ENCODE assay signal across 8 cellular contexts in the genomic region with DNA sequence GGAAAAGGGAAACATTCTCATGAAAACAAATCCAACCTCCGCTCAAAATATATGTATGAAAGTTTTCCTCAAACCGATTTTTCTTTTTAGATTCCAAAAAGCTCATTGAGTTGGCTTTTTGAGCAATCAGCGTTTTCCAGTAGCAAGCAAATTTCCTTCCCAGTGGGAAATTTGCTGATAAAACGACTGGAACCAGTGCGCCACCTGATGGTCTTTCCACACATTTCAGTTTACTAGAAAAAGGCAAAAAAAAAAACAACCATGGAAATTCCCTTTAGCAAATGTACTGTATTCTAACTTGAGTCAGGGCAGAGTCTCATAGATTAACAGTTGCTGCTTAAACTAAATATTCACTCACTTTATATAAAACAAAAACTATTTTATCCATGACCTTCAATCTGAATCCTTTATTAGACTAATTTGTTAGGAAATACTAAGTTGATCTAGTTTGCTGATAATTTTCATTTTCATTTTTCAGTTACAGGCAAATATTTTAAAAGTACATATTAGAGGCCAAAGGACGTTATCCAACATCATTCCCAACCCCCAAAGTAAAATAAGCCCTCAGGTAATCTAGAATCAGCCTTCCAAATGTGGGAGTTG.
DNase-seq lines count a peak whose midpoint lies in the region; ATAC-seq and TF ChIP-seq lines count a peak whose summit lies in the region.

No MANE protein-coding gene starts in this region.

- DNase-seq in EL: peak; percentile 2
- DNase-seq in Karpas-422: peak; percentile 55
- DNase-seq in astrocyte of the hippocampus (ENCODE audit: low read depth, low spot score): peak; percentile 42
- no peak for DNase-seq in right lobe of liver
- DNase-seq in HPDE6-E6E7 (ENCODE audit: extremely low spot score): no peak

- ATAC-seq in right lobe of liver: peak in 3 of 4 donors; percentile 62 to 68 (median 65)
- ATAC-seq in GM19035 (IDR thresholded peaks at IDR 0.05; ENCODE audit: unreplicated experiment): no peak
- ATAC-seq in HG02852 (IDR thresholded peaks at IDR 0.05; ENCODE audit: unreplicated experiment): no peak
- ATAC-seq in HG02981 (IDR thresholded peaks at IDR 0.05; ENCODE audit: unreplicated experiment): no peak

- H3K36me3 ChIP-seq in Karpas-422 (ENCODE audit: insufficient read depth, low read length) (no peaks in the 10 kb centered on the region), right lobe of liver (no peaks in the 10 kb centered on the region)

- 1% methylated on average over 6 of the region's 6 CpGs for WGBS in right lobe of liver (ENCODE audit: insufficient coverage, low coverage, low lambda C conversion rate, missing lambda C conversion rate)

- no peaks in the 10 kb centered on the region for H3K9me2 ChIP-seq in Karpas-422 (replicated peaks; ENCODE audit: insufficient read depth, low read length)

- TF ChIP-seq CTCF in right lobe of liver (IDR thresholded peaks at IDR 0.05): peak; percentile 21 to 70 (median 64)

- no peaks in the 10 kb centered on the region for H3K9me3 ChIP-seq in Karpas-422 (ENCODE audit: low read length)
- H3K9me3 ChIP-seq in right lobe of liver: no peaks in the 10 kb centered on the region

- no peaks in the 10 kb centered on the region for H4K20me1 ChIP-seq in Karpas-422 (ENCODE audit: insufficient read depth, low read depth, low read length)

- H3K4me3 ChIP-seq in Karpas-422 (ENCODE audit: low read length) (no peak overlapping the region), right lobe of liver (no peak overlapping the region)

- no peak overlapping the region for H3K4me2 ChIP-seq in Karpas-422 (ENCODE audit: low read depth, low read length, poor library complexity, severe bottlenecking)

- H3K79me2 ChIP-seq in Karpas-422 (ENCODE audit: low read length): no peaks in the 10 kb centered on the region

- no peak for TF ChIP-seq POLR2A in right lobe of liver (IDR thresholded peaks at IDR 0.05)

- H3K9ac ChIP-seq in Karpas-422 (ENCODE audit: low read length): no peak overlapping the region

- H3K4me1 ChIP-seq in Karpas-422 (ENCODE audit: low read length): peaks cover 22% of the 10 kb centered on the region
- H3K4me1 ChIP-seq in right lobe of liver: no peaks in the 10 kb centered on the region

- intact Hi-C loops in right lobe of liver (cut with DNase I): no loop called here

- H3K27ac ChIP-seq in Karpas-422 (ENCODE audit: low read length) (no peak overlapping the region), right lobe of liver (no peak overlapping the region)

- H3K27me3 ChIP-seq in Karpas-422 (ENCODE audit: low read length) (no peaks in the 10 kb centered on the region), right lobe of liver (no peaks in the 10 kb centered on the region)

- H2AFZ ChIP-seq in Karpas-422 (ENCODE audit: low read length): no peak overlapping the region

Comparison
In these comparisons a context has a peak if more than half of its experiments do, and no peak if none do; other contexts are left out.
1. DNase-seq: peak in EL (single experiment), Karpas-422 (single experiment) and astrocyte of the hippocampus (single experiment); none in right lobe of liver (0 of 3) and HPDE6-E6E7 (single experiment).
2. ATAC-seq: peak in right lobe of liver (3 of 4); none in GM19035 (single experiment), HG02852 (single experiment) and HG02981 (single experiment).